In genomic region chr17:3972281-3972731, GRCh38 we compare ENCODE assay signal across 1 cellular context.
TF ChIP-seq lines count a peak whose summit lies in the region.

No MANE protein-coding gene starts in this region.

TF ChIP-seq in WTC11, 78 proteins besides CTCF, POLR2A, EP300 and RAD21 (continued from another document):
- no peak for TF ChIP-seq HMGXB4 (CRISPR knock-in tag; IDR thresholded peaks at IDR 0.05)
